In genomic region chr14:76958020-76958965, GRCh38 we compare ENCODE assay signal across 8 cellular contexts.
DNase-seq lines count a peak whose midpoint lies in the region; ATAC-seq, FAIRE-seq and TF ChIP-seq lines count a peak whose summit lies in the region.

No MANE protein-coding gene starts in this region.

- H2BK5ac ChIP-seq in mesendoderm (ENCODE audit: low read length): peak overlapping the region; percentile 61

- H2BK120ac ChIP-seq in mesendoderm (ENCODE audit: low read depth, low read length): peak overlapping the region; percentile 46

- no peaks in the 10 kb centered on the region for H3K36me3 Mint-ChIP-seq in activated T-helper 2 cell treated with anti-CD3 and anti-CD28 coated beads, Interferon-gamma antibody, Interleukin-2, Interleukin-4, amounts not matched to agents 10 μg/mL and 5 μg/mL and 100 μg/mL, durations not matched to agents 14 hours and 24 hours and 36 hours (ENCODE audit: low read depth)

- H2AK5ac ChIP-seq in mesendoderm (ENCODE audit: low read length): peak overlapping the region; percentile 96

- H4K5ac ChIP-seq in mesendoderm (ENCODE audit: low read length): peak overlapping the region; percentile 2

- FAIRE-seq in HepG2 (lab: Jason Lieb, UNC): no peak

- TF ChIP-seq EP300 in HepG2 (IDR thresholded peaks at IDR 0.05; ENCODE audit: low read depth in 2 of 2, low read length in 2 of 2): no peak
- TF ChIP-seq EP300 in HepG2 (CRISPR knock-in tag; IDR thresholded peaks at IDR 0.05; ENCODE audit: borderline replicate concordance): no peak

- peak overlapping the region; percentile 90 for H3K27ac Mint-ChIP-seq in activated T-helper 2 cell treated with anti-CD3 and anti-CD28 coated beads, Interferon-gamma antibody, Interleukin-2, Interleukin-4, amounts not matched to agents 10 μg/mL and 5 μg/mL and 100 μg/mL, durations not matched to agents 14 hours and 24 hours and 36 hours

- H3K4ac ChIP-seq in mesendoderm (ENCODE audit: low read depth, low read length): peak overlapping the region; percentile 86

- H3K36me3 ChIP-seq in HepG2 (replicated peaks in 1 of 2; ENCODE audit: control insufficient read depth in 1 of 2, insufficient read depth in 2 of 2, low read length in 2 of 2): no peaks in the 10 kb centered on the region
- no peaks in the 10 kb centered on the region for H3K36me3 ChIP-seq in right lobe of liver
- H3K36me3 ChIP-seq in mesendoderm (ENCODE audit: control insufficient read depth, insufficient read depth, low read length): no peaks in the 10 kb centered on the region

- peaks cover 80% of the 10 kb centered on the region for H3K4me1 Mint-ChIP-seq in activated T-helper 2 cell treated with anti-CD3 and anti-CD28 coated beads, Interferon-gamma antibody, Interleukin-2, Interleukin-4, amounts not matched to agents 10 μg/mL and 5 μg/mL and 100 μg/mL, durations not matched to agents 14 hours and 24 hours and 36 hours (ENCODE audit: low read depth)

- TF ChIP-seq RAD21 in HepG2 (CRISPR knock-in tag; IDR thresholded peaks at IDR 0.05): no peak

- H3K79me1 ChIP-seq in mesendoderm (ENCODE audit: low read length): no peaks in the 10 kb centered on the region

- H3K27me3 ChIP-seq in HepG2 (ENCODE audit: control insufficient read depth in 1 of 2, insufficient read depth in 2 of 2, low read length in 2 of 2) (no peaks in the 10 kb centered on the region), right lobe of liver (no peaks in the 10 kb centered on the region), mesendoderm (ENCODE audit: insufficient read depth, low read length, poor library complexity) (no peaks in the 10 kb centered on the region)

- intact Hi-C loops in HepG2 (cut with micrococcal nuclease; ENCODE audit: unreplicated experiment): no loop called here
- intact Hi-C loops in right lobe of liver (cut with DNase I): loop anchor here in 1 of 2 donors (10.0 kb wide), 1 partner anchor 67 kb away; the partner anchor contains the start of gene IRF2BPL
- intact Hi-C loops in activated T-helper 2 cell treated with anti-CD3 and anti-CD28 coated beads, Interferon-gamma antibody, Interleukin-2, Interleukin-4, amounts not matched to agents 10 μg/mL and 5 μg/mL and 100 μg/mL, durations not matched to agents 14 hours and 24 hours and 36 hours (cut with micrococcal nuclease): no loop called here

- no peak overlapping the region for H3K4me3 Mint-ChIP-seq in activated T-helper 2 cell treated with anti-CD3 and anti-CD28 coated beads, Interferon-gamma antibody, Interleukin-2, Interleukin-4, amounts not matched to agents 10 μg/mL and 5 μg/mL and 100 μg/mL, durations not matched to agents 14 hours and 24 hours and 36 hours (ENCODE audit: low read depth)

- no peaks in the 10 kb centered on the region for H3K27me3 Mint-ChIP-seq in activated T-helper 2 cell treated with anti-CD3 and anti-CD28 coated beads, Interferon-gamma antibody, Interleukin-2, Interleukin-4, amounts not matched to agents 10 μg/mL and 5 μg/mL and 100 μg/mL, durations not matched to agents 14 hours and 24 hours and 36 hours (ENCODE audit: low read depth)

- H3K4me3 ChIP-seq in HepG2 (replicated peaks in 1 of 3; ENCODE audit: insufficient read depth in 1 of 3, low read depth in 2 of 3, low read length in 3 of 3) (peak overlapping the region in 1 of 3 experiments; percentile 47; a peak in 2 of 6 replicates), right lobe of liver (no peak overlapping the region), mesendoderm (ENCODE audit: low read length) (no peak overlapping the region)

- in situ Hi-C loops in HepG2 (cut with HindIII; ENCODE audit: extremely low pct_ligation_motif_present, low pct_unique_long_range_greater_than_20kb): no loop called here

- peak overlapping the region; percentile 45 for H3K9ac ChIP-seq in HepG2 (ENCODE audit: insufficient read depth, low read depth, low read length)
- peak overlapping the region; percentile 15 for H3K9ac ChIP-seq in mesendoderm (ENCODE audit: low read length)

- H3K4me1 ChIP-seq in HepG2 (ENCODE audit: insufficient read depth, low read length): peaks cover 91% of the 10 kb centered on the region
- peaks cover 0 to 50% (median 17%) of the 10 kb centered on the region in 4 donors for H3K4me1 ChIP-seq in right lobe of liver
- H3K4me1 ChIP-seq in mesendoderm (ENCODE audit: control insufficient read depth, low read depth, low read length): peaks cover 27% of the 10 kb centered on the region

- no peaks in the 10 kb centered on the region for H3K9me3 ChIP-seq in HepG2 (ENCODE audit: low read length)
- no peaks in the 10 kb centered on the region for H3K9me3 ChIP-seq in right lobe of liver

- no peak for TF ChIP-seq CTCF in HepG2 (CRISPR knock-in tag; IDR thresholded peaks at IDR 0.05)
- TF ChIP-seq CTCF in right lobe of liver (IDR thresholded peaks at IDR 0.05): no peak

- H3K23ac ChIP-seq in mesendoderm (ENCODE audit: low read length): no peak overlapping the region

- H2BK15ac ChIP-seq in mesendoderm (replicated peaks; ENCODE audit: low read depth): no peak overlapping the region

- ATAC-seq in HepG2 (no peak), right lobe of liver (no peak), GM19035 (IDR thresholded peaks at IDR 0.05; ENCODE audit: unreplicated experiment) (no peak), HG02973 (IDR thresholded peaks at IDR 0.05; ENCODE audit: unreplicated experiment) (no peak)

- WGBS in HepG2 (ENCODE audit: low lambda C conversion rate): 52% methylated on average over 7 of the region's 11 CpGs
- WGBS in right lobe of liver (ENCODE audit: insufficient coverage, low coverage, low lambda C conversion rate, missing lambda C conversion rate): 77% methylated on average over 8 of the region's 11 CpGs
- WGBS in mesendoderm (ENCODE audit: extremely low coverage, insufficient coverage, low lambda C conversion rate): no CpG with 5 or more reads among the region's 11 CpGs

- H3K79me2 ChIP-seq in HepG2 (ENCODE audit: insufficient read depth, low read length) (no peaks in the 10 kb centered on the region), mesendoderm (ENCODE audit: control insufficient read depth, insufficient read depth, low read length) (no peaks in the 10 kb centered on the region)

- no TSS peak for BruUV-seq in HepG2 (replicated peaks; lab: Mats Ljungman, UMichigan)

- no peak overlapping the region for H2AFZ ChIP-seq in HepG2 (ENCODE audit: low read length)

- peak overlapping the region; percentile 94 for H3K18ac ChIP-seq in mesendoderm (ENCODE audit: low read length)

- H3K27ac ChIP-seq in HepG2 (ENCODE audit: extremely low read length, insufficient read depth, low read length) (peak overlapping the region; percentile 53), right lobe of liver (no peak overlapping the region), mesendoderm (ENCODE audit: low read depth, low read length) (peak overlapping the region; percentile 78)

- CTCF ChIA-PET in HepG2 (lab: Yijun Ruan, JAX; ENCODE audit: low intra/inter-chr PET ratio, low total read pairs): no interaction called here

- H3K56ac ChIP-seq in mesendoderm (ENCODE audit: low read length): peak overlapping the region; percentile 90

- no peaks in the 10 kb centered on the region for H3K9me3 Mint-ChIP-seq in activated T-helper 2 cell treated with anti-CD3 and anti-CD28 coated beads, Interferon-gamma antibody, Interleukin-2, Interleukin-4, amounts not matched to agents 10 μg/mL and 5 μg/mL and 100 μg/mL, durations not matched to agents 14 hours and 24 hours and 36 hours

- DNase-seq in HepG2 (ENCODE audit: low spot score) (no peak), right lobe of liver (no peak), mesendoderm (no peak), HuH-7.5 (ENCODE audit: low spot score) (no peak)
- no peak for DNase-seq in activated T-helper 2 cell treated with anti-CD3 and anti-CD28 coated beads, Interferon-gamma antibody, Interleukin-2, Interleukin-4, amounts not matched to agents 10 μg/mL and 5 μg/mL and 100 μg/mL, durations not matched to agents 14 hours and 24 hours and 36 hours (ENCODE audit: low spot score)
- no peak for DNase-seq in central memory CD4-positive, alpha-beta T cell

- H3K4me2 ChIP-seq in HepG2 (ENCODE audit: low read depth, low read length): peak overlapping the region; percentile 72
- H3K4me2 ChIP-seq in mesendoderm (ENCODE audit: low read length): no peak overlapping the region

- H4K20me1 ChIP-seq in HepG2 (ENCODE audit: insufficient read depth, low read length): no peaks in the 10 kb centered on the region

- H4K8ac ChIP-seq in mesendoderm (ENCODE audit: low read depth, low read length): no peak overlapping the region

- POLR2A ChIA-PET in HepG2 (lab: Yijun Ruan, JAX): interaction anchor here (0.9 to 2.2 kb wide), 4 partner anchors 8 to 70 kb away, joined by 3 to 10 read pairs (median 4); no protein-coding TSS in a partner anchor

- TF ChIP-seq POLR2A in HepG2 (IDR thresholded peaks at IDR 0.05; ENCODE audit: insufficient read depth in 1 of 2, low read depth in 2 of 2, low read length in 2 of 2) (no peak), right lobe of liver (IDR thresholded peaks at IDR 0.05) (no peak)

TF ChIP-seq in HepG2, 621 proteins besides CTCF, POLR2A, EP300 and RAD21 (continues in another document):
- no peak for TF ChIP-seq ZNF460 (CRISPR knock-in tag; IDR thresholded peaks at IDR 0.05; ENCODE audit: borderline replicate concordance)
- 0 out of 2 replicates have a peak, but pooled peaks have one; percentile 11 for TF ChIP-seq RXRA (CRISPR knock-in tag; IDR thresholded peaks at IDR 0.05)
- peak; percentile 55; the same call in 1 of the 2 replicates for TF ChIP-seq RFX1 (IDR thresholded peaks at IDR 0.05)
- TF ChIP-seq MZF1 (CRISPR knock-in tag; IDR thresholded peaks at IDR 0.05; ENCODE audit: borderline replicate concordance): no peak
- TF ChIP-seq TARDBP (CRISPR knock-in tag; IDR thresholded peaks at IDR 0.05): 0 out of 2 replicates have a peak, but pooled peaks have one; percentile 40
- peak; percentile 57 for TF ChIP-seq ZMYM3 (CRISPR knock-in tag; IDR thresholded peaks at IDR 0.05)
- no peak for TF ChIP-seq SIX1 (CRISPR knock-in tag; IDR thresholded peaks at IDR 0.05; ENCODE audit: borderline replicate concordance)
- no peak for TF ChIP-seq HOXA9 (CRISPR knock-in tag; IDR thresholded peaks at IDR 0.05; ENCODE audit: borderline replicate concordance)
- TF ChIP-seq ZNF121 (CRISPR knock-in tag; IDR thresholded peaks at IDR 0.05): peak; percentile 86

Comparison
In these comparisons a context has a peak if more than half of its experiments do, and no peak if none do; other contexts are left out.
1. H3K27ac ChIP-seq: peak in HepG2 (single experiment) and mesendoderm (single experiment); none in right lobe of liver (0 of 3).